ENCODE assay signal across 3 cellular contexts in genomic region chr13:24232474-24232873, GRCh38.
TF ChIP-seq lines count a peak whose summit lies in the region.

No MANE protein-coding gene starts in this region.

TF ChIP-seq in SK-N-SH, 30 proteins besides CTCF, POLR2A, EP300 and RAD21 (continued from another document):
- TF ChIP-seq, protein P1, sequence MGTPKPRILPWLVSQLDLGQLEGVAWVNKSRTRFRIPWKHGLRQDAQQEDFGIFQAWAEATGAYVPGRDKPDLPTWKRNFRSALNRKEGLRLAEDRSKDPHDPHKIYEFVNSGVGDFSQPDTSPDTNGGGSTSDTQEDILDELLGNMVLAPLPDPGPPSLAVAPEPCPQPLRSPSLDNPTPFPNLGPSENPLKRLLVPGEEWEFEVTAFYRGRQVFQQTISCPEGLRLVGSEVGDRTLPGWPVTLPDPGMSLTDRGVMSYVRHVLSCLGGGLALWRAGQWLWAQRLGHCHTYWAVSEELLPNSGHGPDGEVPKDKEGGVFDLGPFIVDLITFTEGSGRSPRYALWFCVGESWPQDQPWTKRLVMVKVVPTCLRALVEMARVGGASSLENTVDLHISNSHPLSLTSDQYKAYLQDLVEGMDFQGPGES (IDR thresholded peaks at IDR 0.05; ENCODE audit: low read depth, low read length), result no peak
- TF ChIP-seq ELF1 (IDR thresholded peaks at IDR 0.05) (no peak), SIN3A (IDR thresholded peaks at IDR 0.05; ENCODE audit: borderline replicate concordance, low read depth, low read length) (no peak), NRF1 (IDR thresholded peaks at IDR 0.05; ENCODE audit: low read depth, low read length) (no peak), MXI1 (IDR thresholded peaks at IDR 0.05; ENCODE audit: low read depth, low read length) (no peak), REST (IDR thresholded peaks at IDR 0.05; ENCODE audit: low read depth, low read length) (no peak), GABPA (IDR thresholded peaks at IDR 0.05; ENCODE audit: low read depth) (no peak), YY1 (IDR thresholded peaks at IDR 0.05; ENCODE audit: low read depth) (no peak), TEAD4 (IDR thresholded peaks at IDR 0.05; ENCODE audit: borderline replicate concordance, insufficient read depth) (no peak), USF1 (IDR thresholded peaks at IDR 0.05; ENCODE audit: borderline replicate concordance, low read depth) (no peak), GATA2 (CRISPR knock-in tag; IDR thresholded peaks at IDR 0.05) (no peak), NFIC (IDR thresholded peaks at IDR 0.05; ENCODE audit: borderline replicate concordance) (no peak), FOSL2 (IDR thresholded peaks at IDR 0.05; ENCODE audit: borderline replicate concordance, low read depth) (no peak), JUND (IDR thresholded peaks at IDR 0.05) (no peak)
- TF ChIP-seq, protein P2, sequence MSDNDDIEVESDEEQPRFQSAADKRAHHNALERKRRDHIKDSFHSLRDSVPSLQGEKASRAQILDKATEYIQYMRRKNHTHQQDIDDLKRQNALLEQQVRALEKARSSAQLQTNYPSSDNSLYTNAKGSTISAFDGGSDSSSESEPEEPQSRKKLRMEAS (IDR thresholded peaks at IDR 0.05; ENCODE audit: low read depth), result no peak
TF ChIP-seq in SK-N-SH: peak in this region for 0.

TF ChIP-seq in SK-N-SH treated with all-trans-retinoic acid at 6 μM for 48 hours, 23 proteins besides CTCF, POLR2A, EP300 and RAD21 (continued from another document):
- TF ChIP-seq, protein P3, sequence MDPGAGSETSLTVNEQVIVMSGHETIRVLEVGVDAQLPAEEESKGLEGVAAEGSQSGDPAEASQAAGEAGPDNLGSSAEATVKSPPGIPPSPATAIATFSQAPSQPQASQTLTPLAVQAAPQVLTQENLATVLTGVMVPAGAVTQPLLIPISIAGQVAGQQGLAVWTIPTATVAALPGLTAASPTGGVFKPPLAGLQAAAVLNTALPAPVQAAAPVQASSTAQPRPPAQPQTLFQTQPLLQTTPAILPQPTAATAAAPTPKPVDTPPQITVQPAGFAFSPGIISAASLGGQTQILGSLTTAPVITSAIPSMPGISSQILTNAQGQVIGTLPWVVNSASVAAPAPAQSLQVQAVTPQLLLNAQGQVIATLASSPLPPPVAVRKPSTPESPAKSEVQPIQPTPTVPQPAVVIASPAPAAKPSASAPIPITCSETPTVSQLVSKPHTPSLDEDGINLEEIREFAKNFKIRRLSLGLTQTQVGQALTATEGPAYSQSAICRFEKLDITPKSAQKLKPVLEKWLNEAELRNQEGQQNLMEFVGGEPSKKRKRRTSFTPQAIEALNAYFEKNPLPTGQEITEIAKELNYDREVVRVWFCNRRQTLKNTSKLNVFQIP (CRISPR knock-in tag; IDR thresholded peaks at IDR 0.05; ENCODE audit: borderline replicate concordance, low read depth), result no peak
- TF ChIP-seq ZNF70 (CRISPR knock-in tag; IDR thresholded peaks at IDR 0.05) (no peak), OSR1 (CRISPR knock-in tag; IDR thresholded peaks at IDR 0.05) (no peak), ZFP3 (CRISPR knock-in tag; IDR thresholded peaks at IDR 0.05) (no peak), CSDC2 (CRISPR knock-in tag; IDR thresholded peaks at IDR 0.05) (no peak), ZNF8 (CRISPR knock-in tag; IDR thresholded peaks at IDR 0.05) (no peak), ZNF565 (CRISPR knock-in tag; conservative IDR thresholded peaks at IDR 0.05; ENCODE audit: low read depth) (no peak), ARNTL (CRISPR knock-in tag; IDR thresholded peaks at IDR 0.05; ENCODE audit: borderline replicate concordance, low read depth) (no peak), RARB (CRISPR knock-in tag; IDR thresholded peaks at IDR 0.05) (no peak), ISL1 (CRISPR knock-in tag; IDR thresholded peaks at IDR 0.05) (no peak), TOX (CRISPR knock-in tag; IDR thresholded peaks at IDR 0.05; ENCODE audit: borderline replicate concordance) (no peak)
- TF ChIP-seq, protein P4, sequence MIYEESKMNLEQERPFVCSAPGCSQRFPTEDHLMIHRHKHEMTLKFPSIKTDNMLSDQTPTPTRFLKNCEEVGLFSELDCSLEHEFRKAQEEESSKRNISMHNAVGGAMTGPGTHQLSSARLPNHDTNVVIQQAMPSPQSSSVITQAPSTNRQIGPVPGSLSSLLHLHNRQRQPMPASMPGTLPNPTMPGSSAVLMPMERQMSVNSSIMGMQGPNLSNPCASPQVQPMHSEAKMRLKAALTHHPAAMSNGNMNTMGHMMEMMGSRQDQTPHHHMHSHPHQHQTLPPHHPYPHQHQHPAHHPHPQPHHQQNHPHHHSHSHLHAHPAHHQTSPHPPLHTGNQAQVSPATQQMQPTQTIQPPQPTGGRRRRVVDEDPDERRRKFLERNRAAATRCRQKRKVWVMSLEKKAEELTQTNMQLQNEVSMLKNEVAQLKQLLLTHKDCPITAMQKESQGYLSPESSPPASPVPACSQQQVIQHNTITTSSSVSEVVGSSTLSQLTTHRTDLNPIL (CRISPR knock-in tag; IDR thresholded peaks at IDR 0.05; ENCODE audit: low read depth), result no peak
- TF ChIP-seq, protein P5, sequence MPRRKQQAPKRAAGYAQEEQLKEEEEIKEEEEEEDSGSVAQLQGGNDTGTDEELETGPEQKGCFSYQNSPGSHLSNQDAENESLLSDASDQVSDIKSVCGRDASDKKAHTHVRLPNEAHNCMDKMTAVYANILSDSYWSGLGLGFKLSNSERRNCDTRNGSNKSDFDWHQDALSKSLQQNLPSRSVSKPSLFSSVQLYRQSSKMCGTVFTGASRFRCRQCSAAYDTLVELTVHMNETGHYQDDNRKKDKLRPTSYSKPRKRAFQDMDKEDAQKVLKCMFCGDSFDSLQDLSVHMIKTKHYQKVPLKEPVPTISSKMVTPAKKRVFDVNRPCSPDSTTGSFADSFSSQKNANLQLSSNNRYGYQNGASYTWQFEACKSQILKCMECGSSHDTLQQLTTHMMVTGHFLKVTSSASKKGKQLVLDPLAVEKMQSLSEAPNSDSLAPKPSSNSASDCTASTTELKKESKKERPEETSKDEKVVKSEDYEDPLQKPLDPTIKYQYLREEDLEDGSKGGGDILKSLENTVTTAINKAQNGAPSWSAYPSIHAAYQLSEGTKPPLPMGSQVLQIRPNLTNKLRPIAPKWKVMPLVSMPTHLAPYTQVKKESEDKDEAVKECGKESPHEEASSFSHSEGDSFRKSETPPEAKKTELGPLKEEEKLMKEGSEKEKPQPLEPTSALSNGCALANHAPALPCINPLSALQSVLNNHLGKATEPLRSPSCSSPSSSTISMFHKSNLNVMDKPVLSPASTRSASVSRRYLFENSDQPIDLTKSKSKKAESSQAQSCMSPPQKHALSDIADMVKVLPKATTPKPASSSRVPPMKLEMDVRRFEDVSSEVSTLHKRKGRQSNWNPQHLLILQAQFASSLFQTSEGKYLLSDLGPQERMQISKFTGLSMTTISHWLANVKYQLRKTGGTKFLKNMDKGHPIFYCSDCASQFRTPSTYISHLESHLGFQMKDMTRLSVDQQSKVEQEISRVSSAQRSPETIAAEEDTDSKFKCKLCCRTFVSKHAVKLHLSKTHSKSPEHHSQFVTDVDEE (CRISPR knock-in tag; IDR thresholded peaks at IDR 0.05), result no peak

TF ChIP-seq in WTC11, 78 proteins besides CTCF, POLR2A, EP300 and RAD21:
- TF ChIP-seq ZNF425 (CRISPR knock-in tag; conservative IDR thresholded peaks at IDR 0.05), result no peak
- TF ChIP-seq ZNF281 (CRISPR knock-in tag; IDR thresholded peaks at IDR 0.05), result no peak
- TF ChIP-seq GTF2I (CRISPR knock-in tag; conservative IDR thresholded peaks at IDR 0.05), result peak; percentile 64; the same call in 1 of the 2 replicates
- peak; percentile 94 for TF ChIP-seq ZNF121 (CRISPR knock-in tag; IDR thresholded peaks at IDR 0.05)
- TF ChIP-seq JUN (CRISPR knock-in tag; IDR thresholded peaks at IDR 0.05), result no peak
- TF ChIP-seq ZNF416 (CRISPR knock-in tag; IDR thresholded peaks at IDR 0.05), result no peak
- no peak for TF ChIP-seq JAZF1 (CRISPR knock-in tag; IDR thresholded peaks at IDR 0.05)
